16 cellular contexts compared by ENCODE assay signal in the genomic region with DNA sequence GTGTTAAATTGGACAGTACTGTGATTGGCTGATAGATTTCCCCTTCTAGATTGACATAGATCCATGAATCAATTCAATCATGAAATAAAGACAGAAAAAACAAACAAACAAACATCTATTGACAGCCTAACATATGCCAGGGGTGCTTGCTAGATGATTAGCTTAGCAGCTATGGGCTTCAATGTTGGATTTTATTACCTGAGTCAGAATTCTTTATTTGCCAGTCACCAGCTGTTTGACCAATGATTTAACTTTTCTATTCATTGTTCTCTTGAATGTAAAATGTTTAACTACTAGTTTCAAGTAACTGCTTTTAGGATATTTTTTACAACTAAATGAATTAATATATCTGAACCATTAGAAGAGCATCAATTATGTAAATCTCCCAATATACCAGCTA.
DNase-seq lines count a peak whose midpoint lies in the region; ATAC-seq and TF ChIP-seq lines count a peak whose summit lies in the region.
"Had no signal": no experiment of that assay in that cellular context is flagged by ENCODE, and none has a peak within 500 bp of the region (broad histone marks: within the 10 kb centered on the region; RNA-seq: fewer than 3 reads in every experiment).

No MANE protein-coding gene starts in this region.

- H3F3A ChIP-seq in SK-N-SH (replicated peaks; ENCODE audit: insufficient read depth): no peaks in the 10 kb centered on the region

- ATAC-seq in SK-N-SH treated with all-trans-retinoic acid at 6 μM for 48 hours: no peak

- no peak overlapping the region for H3K9ac ChIP-seq in SK-N-SH
- H3K9ac ChIP-seq: BLaER1, GM23248 had no signal

- H3K4me3 ChIP-seq in SK-N-SH (ENCODE audit: low read depth in 2 of 2, low read length in 1 of 2) (no peak overlapping the region), epithelial cell of esophagus (ENCODE audit: low read length) (no peak overlapping the region), thyroid gland (replicated peaks in 1 of 3) (no peak overlapping the region)
- H3K4me3 ChIP-seq: BLaER1, GM12878, GM23248 had no signal

- no peaks in the 10 kb centered on the region for H3K9me2 ChIP-seq in SK-N-SH

- 0 out of 2 replicates have a peak overlapping the region, but pooled peaks have one; percentile 32 for H2AFZ ChIP-seq in SK-N-SH (ENCODE audit: low read depth)
- H2AFZ ChIP-seq: GM23248 had no signal

- no peak for TF ChIP-seq CTCF in SK-N-SH (IDR thresholded peaks at IDR 0.05)
- TF ChIP-seq CTCF in epithelial cell of esophagus (IDR thresholded peaks at IDR 0.05; ENCODE audit: insufficient read depth, low read depth, low read length, missing control alignments): no peak
- TF ChIP-seq CTCF in thyroid gland (IDR thresholded peaks at IDR 0.05): no peak

- no peaks in the 10 kb centered on the region for H4K20me1 ChIP-seq in SK-N-SH (ENCODE audit: insufficient read depth)
- H4K20me1 ChIP-seq: BLaER1 had no signal

- TF ChIP-seq RAD21 in SK-N-SH (IDR thresholded peaks at IDR 0.05; ENCODE audit: low read length): no peak

- no peak overlapping the region for H3K27ac ChIP-seq in SK-N-SH (ENCODE audit: low read depth in 2 of 2, low read length in 1 of 2)
- H3K27ac ChIP-seq in thyroid gland: no peak overlapping the region
- H3K27ac ChIP-seq: 22Rv1, BLaER1, GM23248 had no signal

- no peaks in the 10 kb centered on the region for H3K79me2 ChIP-seq in SK-N-SH (ENCODE audit: insufficient read depth)

- TF ChIP-seq EP300 in SK-N-SH (IDR thresholded peaks at IDR 0.05; ENCODE audit: borderline replicate concordance in 1 of 2, low read depth in 1 of 2, low read length in 1 of 2): no peak

- no peak for TF ChIP-seq POLR2A in thyroid gland (IDR thresholded peaks at IDR 0.05)

- H3K9me3 ChIP-seq in SK-N-SH (no peaks in the 10 kb centered on the region), thyroid gland (no peaks in the 10 kb centered on the region)
- H3K9me3 ChIP-seq: BLaER1, Caco-2 had no signal

- H3K4me2 ChIP-seq in SK-N-SH: no peak overlapping the region
- H3K4me2 ChIP-seq: BLaER1 had no signal

- intact Hi-C loops in thyroid gland (cut with DNase I): no loop called here

- H3K27me3 ChIP-seq in SK-N-SH (ENCODE audit: insufficient read depth) (no peaks in the 10 kb centered on the region), thyroid gland (no peaks in the 10 kb centered on the region)
- H3K27me3 ChIP-seq: BLaER1 had no signal

- DNase-seq in SK-N-SH (no peak), NCI-H69 (lab: John Stamatoyannopoulos, UW) (peak; percentile 15), epithelial cell of esophagus (ENCODE audit: low read depth) (peak; percentile 10), thyroid gland (no peak), NCI-H345 treated with DMSO at 0.1 percent for 48 hours (lab: John Stamatoyannopoulos, UW; ENCODE audit: unreplicated experiment) (no peak), NCI-H526 (lab: John Stamatoyannopoulos, UW) (no peak)
- no peak for DNase-seq in activated CD4-positive, alpha-beta T cell treated with anti-CD3 and anti-CD28 coated beads, Interleukin-2, amount 50 U/mL, for 1 hour
- DNase-seq: Caco-2; CD8-positive, alpha-beta memory T cell; DND-41; GM23248; H7 had no signal

- no peaks in the 10 kb centered on the region for H3K36me3 ChIP-seq in SK-N-SH (replicated peaks in 1 of 2; ENCODE audit: control insufficient read depth in 1 of 2, insufficient read depth in 2 of 2, low read length in 1 of 2)
- no peaks in the 10 kb centered on the region for H3K36me3 ChIP-seq in thyroid gland
- H3K36me3 ChIP-seq: BLaER1 had no signal

- CTCF ChIA-PET in SK-N-SH (lab: Yijun Ruan, JAX): interaction anchor here (0.9 to 1.5 kb wide), 2 partner anchors 9 to 28 kb away, joined by 3 read pairs; no protein-coding TSS in a partner anchor

- POLR2A ChIA-PET in SK-N-SH (lab: Yijun Ruan, JAX): no interaction called here

- H3K4me1 ChIP-seq in SK-N-SH (ENCODE audit: control insufficient read depth in 1 of 2, insufficient read depth in 2 of 2, low read depth in 1 of 2, low read length in 1 of 2): no peaks in the 10 kb centered on the region
- peaks cover 0 to 7% of the 10 kb centered on the region in 2 donors for H3K4me1 ChIP-seq in thyroid gland
- H3K4me1 ChIP-seq: BLaER1, Caco-2 had no signal

TF ChIP-seq in SK-N-SH, 30 proteins besides CTCF, POLR2A, EP300 and RAD21:
- TF ChIP-seq MXI1 (IDR thresholded peaks at IDR 0.05; ENCODE audit: low read depth, low read length): no peak
- TF ChIP-seq SIN3A (IDR thresholded peaks at IDR 0.05; ENCODE audit: borderline replicate concordance, low read depth, low read length): no peak
- TF ChIP-seq YY1 (IDR thresholded peaks at IDR 0.05; ENCODE audit: low read depth): no peak
- no peak for TF ChIP-seq POLR2AphosphoS5 (IDR thresholded peaks at IDR 0.05; ENCODE audit: low read depth, low read length)

TF ChIP-seq in SK-N-SH treated with all-trans-retinoic acid at 6 μM for 48 hours, 23 proteins besides CTCF, POLR2A, EP300 and RAD21:
- TF ChIP-seq ZC3H10 (CRISPR knock-in tag; IDR thresholded peaks at IDR 0.05): no peak
- no peak for TF ChIP-seq CSDC2 (CRISPR knock-in tag; IDR thresholded peaks at IDR 0.05)
- no peak for TF ChIP-seq GLIS3 (CRISPR knock-in tag; IDR thresholded peaks at IDR 0.05)
- TF ChIP-seq ESRRG (CRISPR knock-in tag; IDR thresholded peaks at IDR 0.05): no peak
- no peak for TF ChIP-seq ISL1 (CRISPR knock-in tag; IDR thresholded peaks at IDR 0.05)
- TF ChIP-seq ZNF8 (CRISPR knock-in tag; IDR thresholded peaks at IDR 0.05): no peak
- TF ChIP-seq, protein P1, sequence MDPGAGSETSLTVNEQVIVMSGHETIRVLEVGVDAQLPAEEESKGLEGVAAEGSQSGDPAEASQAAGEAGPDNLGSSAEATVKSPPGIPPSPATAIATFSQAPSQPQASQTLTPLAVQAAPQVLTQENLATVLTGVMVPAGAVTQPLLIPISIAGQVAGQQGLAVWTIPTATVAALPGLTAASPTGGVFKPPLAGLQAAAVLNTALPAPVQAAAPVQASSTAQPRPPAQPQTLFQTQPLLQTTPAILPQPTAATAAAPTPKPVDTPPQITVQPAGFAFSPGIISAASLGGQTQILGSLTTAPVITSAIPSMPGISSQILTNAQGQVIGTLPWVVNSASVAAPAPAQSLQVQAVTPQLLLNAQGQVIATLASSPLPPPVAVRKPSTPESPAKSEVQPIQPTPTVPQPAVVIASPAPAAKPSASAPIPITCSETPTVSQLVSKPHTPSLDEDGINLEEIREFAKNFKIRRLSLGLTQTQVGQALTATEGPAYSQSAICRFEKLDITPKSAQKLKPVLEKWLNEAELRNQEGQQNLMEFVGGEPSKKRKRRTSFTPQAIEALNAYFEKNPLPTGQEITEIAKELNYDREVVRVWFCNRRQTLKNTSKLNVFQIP (CRISPR knock-in tag; IDR thresholded peaks at IDR 0.05; ENCODE audit: borderline replicate concordance, low read depth): no peak
- no peak for TF ChIP-seq ZFP3 (CRISPR knock-in tag; IDR thresholded peaks at IDR 0.05)

Comparison
In these comparisons a context has a peak if more than half of its experiments do, and no peak if none do; other contexts are left out.
1. DNase-seq: peak in NCI-H69 (single experiment) and epithelial cell of esophagus (single experiment); none in SK-N-SH (single experiment), activated CD4-positive, alpha-beta T cell treated with anti-CD3 and anti-CD28 coated beads, Interleukin-2, amount 50 U/mL, for 1 hour (single experiment), thyroid gland (0 of 2), NCI-H345 treated with DMSO at 0.1 percent for 48 hours (single experiment) and NCI-H526 (0 of 2).